1 cellular context compared by ENCODE assay signal in the genomic region with DNA sequence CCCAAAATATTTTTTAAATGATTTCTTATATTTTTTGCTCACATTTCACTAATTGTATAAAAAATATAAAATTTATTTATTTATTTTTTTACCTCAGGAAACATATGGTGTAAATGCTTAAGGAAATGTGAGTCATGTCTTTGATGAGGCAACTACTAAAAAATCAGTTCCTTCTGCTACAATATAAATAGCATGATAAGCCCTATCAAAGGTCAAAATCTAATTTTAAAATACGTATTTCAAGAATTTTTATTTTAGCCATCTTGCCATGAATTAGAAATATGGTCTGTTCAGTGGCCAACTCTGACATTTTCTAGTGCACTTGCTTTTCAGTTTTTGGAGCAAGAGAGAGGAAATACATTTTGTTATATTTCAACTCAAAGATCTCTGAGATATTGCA.
TF ChIP-seq lines count a peak whose summit lies in the region.

No MANE protein-coding gene starts in this region.

TF ChIP-seq in SK-N-SH, 30 proteins besides CTCF, POLR2A, EP300 and RAD21 (continued from another document):
- no peak for TF ChIP-seq REST (IDR thresholded peaks at IDR 0.05; ENCODE audit: low read depth, low read length)
- no peak for TF ChIP-seq TAF1 (IDR thresholded peaks at IDR 0.05; ENCODE audit: borderline replicate concordance, low read depth, low read length)
- no peak for TF ChIP-seq IRF3 (IDR thresholded peaks at IDR 0.05; ENCODE audit: low read depth, low read length)
- no peak for TF ChIP-seq USF2 (IDR thresholded peaks at IDR 0.05; ENCODE audit: borderline replicate concordance, low read depth, low read length)
- TF ChIP-seq GATA2 (CRISPR knock-in tag; IDR thresholded peaks at IDR 0.05), result no peak
- TF ChIP-seq EZH2phosphoT487 (IDR thresholded peaks at IDR 0.05; ENCODE audit: borderline replicate concordance, low read depth), result no peak
- TF ChIP-seq, protein P1, sequence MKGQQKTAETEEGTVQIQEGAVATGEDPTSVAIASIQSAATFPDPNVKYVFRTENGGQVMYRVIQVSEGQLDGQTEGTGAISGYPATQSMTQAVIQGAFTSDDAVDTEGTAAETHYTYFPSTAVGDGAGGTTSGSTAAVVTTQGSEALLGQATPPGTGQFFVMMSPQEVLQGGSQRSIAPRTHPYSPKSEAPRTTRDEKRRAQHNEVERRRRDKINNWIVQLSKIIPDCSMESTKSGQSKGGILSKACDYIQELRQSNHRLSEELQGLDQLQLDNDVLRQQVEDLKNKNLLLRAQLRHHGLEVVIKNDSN (IDR thresholded peaks at IDR 0.05; ENCODE audit: borderline replicate concordance, low read depth), result no peak
- TF ChIP-seq FOXM1 (IDR thresholded peaks at IDR 0.05; ENCODE audit: low read depth), result peak; percentile 63; the same call in 1 of the 2 replicates
- TF ChIP-seq SMC3 (IDR thresholded peaks at IDR 0.05; ENCODE audit: low read depth, low read length), result no peak
- TF ChIP-seq FOSL2 (IDR thresholded peaks at IDR 0.05; ENCODE audit: borderline replicate concordance, low read depth), result peak; percentile 80
- no peak for TF ChIP-seq ELF1 (IDR thresholded peaks at IDR 0.05)
- TF ChIP-seq CHD2 (IDR thresholded peaks at IDR 0.05; ENCODE audit: low read length, partially characterized antibody), result no peak
- 0 out of 2 replicates have a peak, but pooled peaks have one; percentile 37 for TF ChIP-seq TEAD4 (IDR thresholded peaks at IDR 0.05; ENCODE audit: borderline replicate concordance, insufficient read depth)
- TF ChIP-seq GABPA (IDR thresholded peaks at IDR 0.05; ENCODE audit: low read depth), result no peak
- TF ChIP-seq, protein P2, sequence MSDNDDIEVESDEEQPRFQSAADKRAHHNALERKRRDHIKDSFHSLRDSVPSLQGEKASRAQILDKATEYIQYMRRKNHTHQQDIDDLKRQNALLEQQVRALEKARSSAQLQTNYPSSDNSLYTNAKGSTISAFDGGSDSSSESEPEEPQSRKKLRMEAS (IDR thresholded peaks at IDR 0.05; ENCODE audit: low read depth), result no peak
- TF ChIP-seq RCOR1 (IDR thresholded peaks at IDR 0.05; ENCODE audit: low read length), result no peak
- no peak for TF ChIP-seq MXI1 (IDR thresholded peaks at IDR 0.05; ENCODE audit: low read depth, low read length)
- peak; percentile 84 for TF ChIP-seq MEF2A (IDR thresholded peaks at IDR 0.05; ENCODE audit: borderline replicate concordance, low read depth)
